20 cellular contexts compared by ENCODE assay signal in the genomic region with DNA sequence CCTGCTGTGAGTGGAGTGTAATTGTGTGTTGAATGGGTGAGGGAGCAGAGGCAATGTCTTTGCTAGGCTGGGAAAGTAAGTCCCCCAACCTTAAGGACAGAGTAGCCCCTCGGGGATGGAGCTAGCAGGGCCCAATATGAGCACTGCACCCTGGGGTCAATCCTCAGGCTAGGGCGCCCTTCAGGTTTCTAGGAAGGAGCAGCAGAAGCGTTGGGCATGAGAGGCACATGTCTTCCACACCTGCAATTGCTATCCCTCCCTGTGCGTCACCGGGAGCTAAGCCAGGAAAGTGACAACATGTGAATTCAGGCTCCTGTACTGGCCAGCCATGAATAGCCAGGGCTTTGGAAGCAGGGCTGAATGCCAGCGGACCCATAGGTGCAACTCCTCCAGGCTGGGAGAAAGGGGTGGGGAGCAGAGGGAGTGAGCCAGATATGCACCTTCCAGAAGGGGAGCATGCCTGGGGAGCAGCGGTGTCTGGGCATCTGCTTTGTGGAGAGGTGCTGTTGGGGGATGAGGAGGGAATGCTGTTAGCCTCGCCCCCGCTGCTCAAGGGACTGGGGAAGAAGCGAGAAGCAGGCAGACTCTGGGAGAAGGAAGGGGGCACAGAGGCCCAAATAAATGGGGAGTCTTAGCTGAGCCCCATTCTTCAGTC. TPM values are rescaled to one million over a fixed set of nuclear protein-coding genes. Genes with fewer than 3 reads are reported as not detected.
DNase-seq lines count a peak whose midpoint lies in the region; ATAC-seq, FAIRE-seq and TF ChIP-seq lines count a peak whose summit lies in the region.
"Had no signal": no experiment of that assay in that cellular context is flagged by ENCODE, and none has a peak within 500 bp of the region (broad histone marks: within the 10 kb centered on the region; RNA-seq: fewer than 3 reads in every experiment).

No MANE protein-coding gene starts in this region.

- no peak overlapping the region for H3K4me3 ChIP-seq in RWPE2 (ENCODE audit: severe bottlenecking)
- H3K4me3 ChIP-seq in fibroblast of mammary gland (ENCODE audit: control insufficient read depth, low read depth, low read length), result peak overlapping the region; percentile 9
- no peak overlapping the region for H3K4me3 ChIP-seq in pancreas

- CTCF ChIA-PET in HEK293T (lab: Yijun Ruan, JAX), result interaction anchor here (0.6 to 2.2 kb wide), 8 partner anchors 12 to 178 kb away, joined by 3 to 13 read pairs (median 4); no protein-coding TSS in a partner anchor
- CTCF ChIA-PET in activated CD8-positive, alpha-beta memory T cell treated with anti-CD3 and anti-CD28 coated beads, Interleukin-2, amount 10 ng/mL, durations not matched to agents 7 days and 5 days (lab: Charles Lee), result interaction anchor here (0.7 to 1.8 kb wide), 6 partner anchors 9 to 167 kb away, joined by 3 to 10 read pairs (median 4); a partner anchor contains a TSS

- H3K27me3 ChIP-seq in RWPE2 (ENCODE audit: insufficient read depth, poor library complexity, severe bottlenecking) (peaks cover 71% of the 10 kb centered on the region), pancreas (peaks cover 0 to 9% (median 4%) of the 10 kb centered on the region in 4 donors)

- intact Hi-C loops in pancreas (cut with DNase I), result no loop called here

- ATAC-seq in RWPE2 (ENCODE audit: low read depth) (peak; percentile 52; the same call in 1 of the 3 replicates), pancreas (peak; percentile 78 to 80 (median 80))
- no peak for ATAC-seq in activated CD8-positive, alpha-beta memory T cell treated with anti-CD3 and anti-CD28 coated beads, Interleukin-2, amount 10 ng/mL, durations not matched to agents 7 days and 5 days
- ATAC-seq: activated naive CD4-positive, alpha-beta T cell treated with anti-CD3 and anti-CD28 coated beads, Interleukin-2, amount 50 U/mL, for 72 hours had no signal

- H3K27me3 Mint-ChIP-seq in activated CD8-positive, alpha-beta memory T cell treated with anti-CD3 and anti-CD28 coated beads, Interleukin-2, amount 10 ng/mL, durations not matched to agents 7 days and 5 days, result peaks cover 88% of the 10 kb centered on the region

- 25 to 26% methylated on average over 9 to 10 of the region's 10 CpGs for WGBS in pancreas, 2 donors

- H3K27ac ChIP-seq in RWPE2 (ENCODE audit: poor library complexity, severe bottlenecking), result no peak overlapping the region
- H3K27ac ChIP-seq in pancreas, result no peak overlapping the region
- H3K27ac ChIP-seq: neutrophil had no signal

- no peaks in the 10 kb centered on the region for H3K36me3 ChIP-seq in RWPE2 (ENCODE audit: low read depth)
- no peaks in the 10 kb centered on the region for H3K36me3 ChIP-seq in pancreas
- H3K36me3 ChIP-seq: neutrophil had no signal

- DNase-seq in HEK293T (ENCODE audit: extremely low spot score) (no peak), RWPE2 (ENCODE audit: low spot score) (no peak), fibroblast of mammary gland (ENCODE audit: low read depth) (peak; percentile 82), pancreas (peak in 4 of 6 donors; percentile 47 to 78 (median 59)), putamen (ENCODE audit: low spot score) (no peak), 8988T (no peak), ureter (ENCODE audit: low spot score) (no peak)
- no peak for DNase-seq in activated CD8-positive, alpha-beta memory T cell treated with anti-CD3 and anti-CD28 coated beads, Interleukin-2, amount 10 ng/mL, durations not matched to agents 7 days and 5 days
- DNase-seq: GOT3; NCI-H2171; NK-92 treated with Interleukin-12 subunit alpha and Interleukin-12 subunit beta, amount 100 ng/mL, for 24 hours had no signal

- no peaks in the 10 kb centered on the region for H3K9me3 Mint-ChIP-seq in activated CD8-positive, alpha-beta memory T cell treated with anti-CD3 and anti-CD28 coated beads, Interleukin-2, amount 10 ng/mL, durations not matched to agents 7 days and 5 days (ENCODE audit: low read depth)
- H3K9me3 Mint-ChIP-seq: activated naive CD4-positive, alpha-beta T cell treated with anti-CD3 and anti-CD28 coated beads, Interleukin-2, amount 50 U/mL, for 72 hours; stimulated activated naive CD8-positive, alpha-beta T cell treated with anti-CD3 and anti-CD28 coated beads, Interleukin-15, Interleukin-2, amounts not matched to agents 100 ng/mL and 50 ng/mL, for 24 hours; T-helper 2 cell treated with Interferon-gamma antibody and Interleukin-4, amounts not matched to agents 5 μg/mL and 100 μg/mL, for 36 hours had no signal

- H3K4me3 Mint-ChIP-seq in activated CD8-positive, alpha-beta memory T cell treated with anti-CD3 and anti-CD28 coated beads, Interleukin-2, amount 10 ng/mL, durations not matched to agents 7 days and 5 days, result no peak overlapping the region
- H3K4me3 Mint-ChIP-seq: stimulated activated naive CD8-positive, alpha-beta T cell treated with anti-CD3 and anti-CD28 coated beads, Interleukin-15, Interleukin-2, amounts not matched to agents 100 ng/mL and 50 ng/mL, for 24 hours; T-helper 2 cell treated with Interferon-gamma antibody and Interleukin-4, amounts not matched to agents 5 μg/mL and 100 μg/mL, for 36 hours had no signal

- peaks cover 11% of the 10 kb centered on the region for H3K4me1 Mint-ChIP-seq in activated CD8-positive, alpha-beta memory T cell treated with anti-CD3 and anti-CD28 coated beads, Interleukin-2, amount 10 ng/mL, durations not matched to agents 7 days and 5 days

- FAIRE-seq in pancreas (lab: Jason Lieb, UNC), result no peak
- FAIRE-seq: frontal cortex, GM12891 had no signal

- H3K27ac Mint-ChIP-seq in activated CD8-positive, alpha-beta memory T cell treated with anti-CD3 and anti-CD28 coated beads, Interleukin-2, amount 10 ng/mL, durations not matched to agents 7 days and 5 days, result no peak overlapping the region
- H3K27ac Mint-ChIP-seq: activated naive CD4-positive, alpha-beta T cell treated with anti-CD3 and anti-CD28 coated beads, Interleukin-2, amount 50 U/mL, for 72 hours; stimulated activated naive CD8-positive, alpha-beta T cell treated with anti-CD3 and anti-CD28 coated beads, Interleukin-15, Interleukin-2, amounts not matched to agents 100 ng/mL and 50 ng/mL, for 24 hours; T-helper 2 cell treated with Interferon-gamma antibody and Interleukin-4, amounts not matched to agents 5 μg/mL and 100 μg/mL, for 36 hours had no signal

- H3K36me3 Mint-ChIP-seq in activated CD8-positive, alpha-beta memory T cell treated with anti-CD3 and anti-CD28 coated beads, Interleukin-2, amount 10 ng/mL, durations not matched to agents 7 days and 5 days, result no peaks in the 10 kb centered on the region

- no peaks in the 10 kb centered on the region for H3K9me3 ChIP-seq in RWPE2 (ENCODE audit: severe bottlenecking)
- H3K9me3 ChIP-seq in pancreas, result no peaks in the 10 kb centered on the region
- H3K9me3 ChIP-seq: neutrophil had no signal

- no peak for TF ChIP-seq CTCF in RWPE2 (IDR thresholded peaks at IDR 0.05; ENCODE audit: poor library complexity, severe bottlenecking)
- no peak for TF ChIP-seq CTCF in fibroblast of mammary gland (conservative IDR thresholded peaks at IDR 0.05; ENCODE audit: control insufficient read depth, insufficient read depth, low read depth, low read length)
- no peak for TF ChIP-seq CTCF in pancreas (IDR thresholded peaks at IDR 0.05)

- H3K4me1 ChIP-seq in RWPE2 (ENCODE audit: insufficient read depth, poor library complexity, severe bottlenecking) (no peaks in the 10 kb centered on the region), pancreas (no peaks in the 10 kb centered on the region)

- POLR2A ChIA-PET in HEK293T (lab: Yijun Ruan, JAX), result interaction anchor here (0.8 to 8.0 kb wide), 16 partner anchors 12 to 241 kb away, joined by 3 to 117 read pairs (median 9); a partner anchor contains a TSS

TF ChIP-seq in HEK293T, 16 proteins besides CTCF, POLR2A, EP300 and RAD21:
- TF ChIP-seq SP1 (IDR thresholded peaks at IDR 0.05) (no peak), L3MBTL2 (conservative IDR thresholded peaks at IDR 0.05) (peak; percentile 57; the same call in 1 of the 2 replicates), HDGF (IDR thresholded peaks at IDR 0.05; ENCODE audit: borderline replicate concordance) (peak; percentile 14; the same call in 1 of the 2 replicates)
TF ChIP-seq in HEK293T: peak in this region for 2.

RNA-seq across cellular contexts. Expression of a gene that starts 6.0 kb away (rescaled TPM):
- not detected for total RNA-seq in pancreas
- not detected for polyA plus RNA-seq in pancreas
- total RNA-seq in activated CD8-positive, alpha-beta memory T cell treated with anti-CD3 and anti-CD28 coated beads, Interleukin-2, amount 10 ng/mL, durations not matched to agents 7 days and 5 days, result not detected
- 1.7 TPM for total RNA-seq in ureter
- total RNA-seq: activated naive CD4-positive, alpha-beta T cell treated with anti-CD3 and anti-CD28 coated beads, Interleukin-2, amount 50 U/mL, for 72 hours; cardiac septum; frontal cortex; lung microvascular endothelial cell; Right ventricle myocardium inferior had no signal

RNA-seq across cellular contexts. Expression of a gene that starts 10.6 kb away (rescaled TPM):
- under 1 TPM in 4 of 6 donors, not detected in 2; 0.19 to 0.41 (median 0.31) TPM for total RNA-seq in pancreas
- polyA plus RNA-seq in pancreas, result under 1 TPM; 0.14 to 0.34 TPM
- not detected for total RNA-seq in activated CD8-positive, alpha-beta memory T cell treated with anti-CD3 and anti-CD28 coated beads, Interleukin-2, amount 10 ng/mL, durations not matched to agents 7 days and 5 days
- total RNA-seq in ureter, result 2.3 TPM
- total RNA-seq: activated naive CD4-positive, alpha-beta T cell treated with anti-CD3 and anti-CD28 coated beads, Interleukin-2, amount 50 U/mL, for 72 hours; frontal cortex; lung microvascular endothelial cell had no signal

RNA-seq across cellular contexts. Expression of a gene that starts 14.7 kb away (rescaled TPM):
- total RNA-seq in pancreas, result under 1 TPM in 3 of 6 donors, not detected in 3; 0.15 to 0.62 (median 0.23) TPM
- under 1 TPM in 1 of 2 donors, not detected in 1; 0.27 TPM for polyA plus RNA-seq in pancreas
- total RNA-seq in activated CD8-positive, alpha-beta memory T cell treated with anti-CD3 and anti-CD28 coated beads, Interleukin-2, amount 10 ng/mL, durations not matched to agents 7 days and 5 days, result 1 to 10 TPM; 1.5 to 1.9 TPM
- total RNA-seq in ureter, result 3.5 TPM
- total RNA-seq: cardiac septum, frontal cortex, lung microvascular endothelial cell, Right ventricle myocardium inferior had no signal

RNA-seq across cellular contexts. Expression of a gene that starts 30.1 kb away (rescaled TPM):
- total RNA-seq in pancreas, result not detected
- polyA plus RNA-seq in pancreas, result not detected
- total RNA-seq in activated CD8-positive, alpha-beta memory T cell treated with anti-CD3 and anti-CD28 coated beads, Interleukin-2, amount 10 ng/mL, durations not matched to agents 7 days and 5 days, result not detected
- total RNA-seq in ureter, result 1.5 TPM
- total RNA-seq: activated naive CD4-positive, alpha-beta T cell treated with anti-CD3 and anti-CD28 coated beads, Interleukin-2, amount 50 U/mL, for 72 hours; cardiac septum; frontal cortex; lung microvascular endothelial cell; Right ventricle myocardium inferior had no signal

RNA-seq across cellular contexts. Expression of a gene that starts 38.9 kb away (rescaled TPM):
- total RNA-seq in pancreas, result under 1 TPM in 1 of 6 donors, not detected in 5; 0.19 TPM
- under 1 TPM; 0.26 to 0.27 TPM for polyA plus RNA-seq in pancreas
- total RNA-seq in activated CD8-positive, alpha-beta memory T cell treated with anti-CD3 and anti-CD28 coated beads, Interleukin-2, amount 10 ng/mL, durations not matched to agents 7 days and 5 days, result not detected
- total RNA-seq in ureter, result 1.7 TPM
- total RNA-seq: activated naive CD4-positive, alpha-beta T cell treated with anti-CD3 and anti-CD28 coated beads, Interleukin-2, amount 50 U/mL, for 72 hours; cardiac septum; frontal cortex; lung microvascular endothelial cell; Right ventricle myocardium inferior had no signal

Comparison
In these comparisons a context has a peak if more than half of its experiments do, and no peak if none do; other contexts are left out.
1. DNase-seq: peak in fibroblast of mammary gland (single experiment) and pancreas (4 of 6); none in HEK293T (single experiment), RWPE2 (single experiment), activated CD8-positive, alpha-beta memory T cell treated with anti-CD3 and anti-CD28 coated beads, Interleukin-2, amount 10 ng/mL, durations not matched to agents 7 days and 5 days (single experiment), putamen (single experiment), 8988T (single experiment) and ureter (single experiment).